9 cellular contexts compared by ENCODE assay signal in genomic region chr9:122991370-122991830, GRCh38. TPM values are rescaled to one million over a fixed set of nuclear protein-coding genes. Genes with fewer than 3 reads are reported as not detected.
A peak's percentile ranks its signal among the peaks of the same experiment; 100 is the strongest.
DNase-seq lines count a peak whose midpoint lies in the region; ATAC-seq and TF ChIP-seq lines count a peak whose summit lies in the region.
"Had no signal": no experiment of that assay in that cellular context is flagged by ENCODE, and none has a peak within 500 bp of the region (broad histone marks: within the 10 kb centered on the region; RNA-seq: fewer than 3 reads in every experiment).

No MANE protein-coding gene starts in this region.

- no peaks in the 10 kb centered on the region for H3K36me3 ChIP-seq in hepatocyte (replicated peaks; ENCODE audit: insufficient read depth, low read depth)

- no peak overlapping the region for H3K27ac ChIP-seq in hepatocyte

- no peak overlapping the region for H2AFZ ChIP-seq in hepatocyte

- TF ChIP-seq CTCF in astrocyte of the cerebellum (IDR thresholded peaks at IDR 0.05; ENCODE audit: low read depth, low read length, missing control alignments) (peak; percentile 65), hepatocyte (IDR thresholded peaks at IDR 0.05; ENCODE audit: poor library complexity) (peak; percentile 79)

- no peaks in the 10 kb centered on the region for H4K20me1 ChIP-seq in hepatocyte (ENCODE audit: insufficient read depth, poor library complexity, severe bottlenecking)

- H3K4me3 ChIP-seq in astrocyte of the cerebellum (ENCODE audit: low read depth, low read length) (no peak overlapping the region), hepatocyte (no peak overlapping the region)

- WGBS in hepatocyte (ENCODE audit: low lambda C conversion rate, missing lambda C conversion rate), result 64% methylated on average over 4 of the region's 4 CpGs

- H3K4me2 ChIP-seq in hepatocyte, result no peak overlapping the region

- no peaks in the 10 kb centered on the region for H3K27me3 ChIP-seq in hepatocyte

- no peaks in the 10 kb centered on the region for H3K9me2 ChIP-seq in hepatocyte (replicated peaks; ENCODE audit: insufficient read depth)

- no peaks in the 10 kb centered on the region for H3K9me3 ChIP-seq in hepatocyte (ENCODE audit: low read depth)

- H3K4me1 ChIP-seq in hepatocyte (ENCODE audit: insufficient read depth), result no peaks in the 10 kb centered on the region

- in situ Hi-C loops in astrocyte of the cerebellum (cut with HindIII; ENCODE audit: low sequenced_read_pairs), result no loop called here

- DNase-seq in COLO829 (ENCODE audit: low spot score), result peak; percentile 81
- peak; percentile 87 for DNase-seq in HCEC 1CT
- DNase-seq in RPMI7951 (ENCODE audit: low read depth), result peak; percentile 85
- peak; percentile 78 for DNase-seq in astrocyte of the cerebellum (ENCODE audit: low read depth)
- DNase-seq in hepatocyte (ENCODE audit: low spot score), result peak; percentile 63
- peak; percentile 50 for DNase-seq in stimulated activated CD4-positive, alpha-beta T cell treated with anti-CD3 and anti-CD28 coated beads, Interleukin-15, amount 100 ng/mL, for 24 hours

- no peaks in the 10 kb centered on the region for H3K79me2 ChIP-seq in hepatocyte

- ATAC-seq in GM19351 (IDR thresholded peaks at IDR 0.05; ENCODE audit: unreplicated experiment) (no peak), HG03521 (IDR thresholded peaks at IDR 0.05; ENCODE audit: unreplicated experiment) (no peak)

RNA-seq across cellular contexts. Expression of gene GPR21, which starts 42.1 kb away (rescaled TPM):
- not detected in 2 replicates for total RNA-seq in RPMI7951 (2014; rRNA removed; shearing (Covaris generic))
- total RNA-seq in hepatocyte, result 0.50 and 2.2 TPM in 2 replicates
- polyA plus RNA-seq in hepatocyte, result 0.75 TPM in 1 of 2 replicates, not detected in the other
- polyA plus RNA-seq: urinary bladder had no signal

RNA-seq across cellular contexts. Expression of gene RABGAP1, which starts 50.6 kb away (rescaled TPM):
- total RNA-seq in RPMI7951 (2014; rRNA removed; shearing (Covaris generic)), result 12.4 and 15.7 TPM in 2 replicates
- 47.4 and 58.4 TPM in 2 replicates for total RNA-seq in hepatocyte
- polyA plus RNA-seq in hepatocyte, result 23.7 and 26.8 TPM in 2 replicates
